In the genomic region with DNA sequence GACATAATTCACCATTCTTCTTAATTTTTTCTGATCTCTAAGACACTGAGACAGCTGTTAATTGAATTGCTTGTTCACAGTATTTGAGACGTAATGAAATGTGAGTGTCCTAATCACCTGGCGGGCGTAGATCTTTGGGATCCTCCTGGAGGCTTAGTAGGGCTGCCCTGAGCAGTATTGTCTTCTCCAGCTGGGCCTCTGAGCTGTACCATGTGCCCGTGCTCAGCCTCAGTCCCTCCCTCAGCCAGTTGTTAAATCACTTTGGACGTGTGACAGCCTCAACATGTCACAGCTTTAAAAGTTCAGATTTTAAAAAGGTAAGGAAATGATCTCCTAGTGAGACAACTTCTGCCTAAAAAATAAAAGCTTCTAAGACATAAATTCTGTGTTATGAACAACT, we compare ENCODE assay signal across 10 cellular contexts. TPM values are rescaled to one million over a fixed set of nuclear protein-coding genes. Genes with fewer than 3 reads are reported as not detected.
DNase-seq lines count a peak whose midpoint lies in the region; ATAC-seq and TF ChIP-seq lines count a peak whose summit lies in the region.
"Had no signal": no experiment of that assay in that cellular context is flagged by ENCODE, and none has a peak within 500 bp of the region (broad histone marks: within the 10 kb centered on the region; RNA-seq: fewer than 3 reads in every experiment).

No MANE protein-coding gene starts in this region.

- no TSS peak for BruUV-seq in PC-9 (replicated peaks; lab: Mats Ljungman, UMichigan)

- TF ChIP-seq POLR2A in stomach (IDR thresholded peaks at IDR 0.05) = no peak
- TF ChIP-seq POLR2A in body of pancreas (IDR thresholded peaks at IDR 0.05) = no peak

- intact Hi-C loops in ascending aorta (cut with DNase I) (no loop called here), stomach (cut with DNase I; ENCODE audit: low total_unique reads) (no loop called here), body of pancreas (cut with DNase I) (no loop called here), PC-9 (cut with micrococcal nuclease; ENCODE audit: unreplicated experiment) (no loop called here)

- peak in 1 of 2 experiments; percentile 24 for DNase-seq in HL-60 (ENCODE audit: low read depth in 1 of 2, low spot score in 1 of 2)
- DNase-seq in ascending aorta (ENCODE audit: low spot score in 2 of 2) = no peak
- no peak for DNase-seq in hepatocyte (ENCODE audit: low spot score)
- no peak for DNase-seq in stomach
- DNase-seq in body of pancreas = no peak
- no peak for DNase-seq in PC-9
- DNase-seq in NCI-H2107 treated with DMSO at 0.1 percent for 48 hours (lab: John Stamatoyannopoulos, UW; ENCODE audit: unreplicated experiment) = no peak
- DNase-seq: activated T-cell treated with anti-CD3 and anti-CD28 coated beads, Interleukin-2, amount 50 U/mL, for 1 hour; occipital lobe had no signal

- H3K9me3 ChIP-seq in ascending aorta = no peaks in the 10 kb centered on the region
- no peaks in the 10 kb centered on the region for H3K9me3 ChIP-seq in hepatocyte (ENCODE audit: low read depth)
- H3K9me3 ChIP-seq in stomach = no peaks in the 10 kb centered on the region
- H3K9me3 ChIP-seq in body of pancreas = no peaks in the 10 kb centered on the region
- no peaks in the 10 kb centered on the region for H3K9me3 ChIP-seq in PC-9 (ENCODE audit: insufficient read depth, low read depth)

- POLR2A ChIA-PET in PC-9 (lab: Charles Lee; ENCODE audit: unreplicated experiment) = no interaction called here

- H4K20me1 ChIP-seq in hepatocyte (ENCODE audit: insufficient read depth, poor library complexity, severe bottlenecking) = peaks cover 56% of the 10 kb centered on the region
- H4K20me1 ChIP-seq in PC-9 (ENCODE audit: insufficient read depth) = no peaks in the 10 kb centered on the region; the same call in 1 of the 2 replicates

- ATAC-seq in body of pancreas = no peak
- ATAC-seq in HG03280 (IDR thresholded peaks at IDR 0.05; ENCODE audit: unreplicated experiment) = no peak

- H3K4me3 ChIP-seq in HL-60 (replicated peaks; ENCODE audit: insufficient read depth, low read length) = no peak overlapping the region
- H3K4me3 ChIP-seq in ascending aorta = no peak overlapping the region
- no peak overlapping the region for H3K4me3 ChIP-seq in hepatocyte
- H3K4me3 ChIP-seq in stomach = no peak overlapping the region
- H3K4me3 ChIP-seq in body of pancreas = no peak overlapping the region
- H3K4me3 ChIP-seq in PC-9 = no peak overlapping the region

- H3K36me3 ChIP-seq in ascending aorta = no peaks in the 10 kb centered on the region
- H3K36me3 ChIP-seq in hepatocyte (replicated peaks; ENCODE audit: insufficient read depth, low read depth) = no peaks in the 10 kb centered on the region
- H3K36me3 ChIP-seq in stomach = no peaks in the 10 kb centered on the region
- no peaks in the 10 kb centered on the region for H3K36me3 ChIP-seq in body of pancreas (replicated peaks in 1 of 2; ENCODE audit: insufficient read depth in 1 of 2, low read depth in 2 of 2)
- H3K36me3 ChIP-seq in PC-9 (ENCODE audit: low read depth) = no peaks in the 10 kb centered on the region

- CTCF ChIA-PET in PC-9 (lab: Charles Lee) = no interaction called here

- H3F3A ChIP-seq in PC-9 (ENCODE audit: insufficient read depth, low read depth) = peaks cover 4% of the 10 kb centered on the region; the same call in 1 of the 2 replicates

- TF ChIP-seq CTCF in HL-60 (IDR thresholded peaks at IDR 0.05; ENCODE audit: insufficient read depth, low read length) (no peak), ascending aorta (IDR thresholded peaks at IDR 0.05) (no peak), hepatocyte (IDR thresholded peaks at IDR 0.05; ENCODE audit: poor library complexity) (no peak), stomach (IDR thresholded peaks at IDR 0.05) (no peak), body of pancreas (IDR thresholded peaks at IDR 0.05) (no peak), PC-9 (conservative IDR thresholded peaks at IDR 0.05) (no peak)

- H3K9me2 ChIP-seq in hepatocyte (replicated peaks; ENCODE audit: insufficient read depth) (no peaks in the 10 kb centered on the region), PC-9 (ENCODE audit: insufficient read depth) (no peaks in the 10 kb centered on the region)

- H3K27ac ChIP-seq in HL-60 (replicated peaks) = peak overlapping the region; percentile 77
- H3K27ac ChIP-seq in ascending aorta = peak overlapping the region; percentile 23 to 29
- peak overlapping the region; percentile 54 for H3K27ac ChIP-seq in hepatocyte
- peak overlapping the region; percentile 15 to 60 (median 28) for H3K27ac ChIP-seq in stomach
- peak overlapping the region in 1 of 4 donors; percentile 8 for H3K27ac ChIP-seq in body of pancreas
- H3K27ac ChIP-seq in PC-9 = no peak overlapping the region

- H3K27me3 ChIP-seq in HL-60 (ENCODE audit: insufficient read depth, poor library complexity, severe bottlenecking) = no peaks in the 10 kb centered on the region
- H3K27me3 ChIP-seq in ascending aorta = no peaks in the 10 kb centered on the region
- no peaks in the 10 kb centered on the region for H3K27me3 ChIP-seq in hepatocyte
- no peaks in the 10 kb centered on the region for H3K27me3 ChIP-seq in stomach
- no peaks in the 10 kb centered on the region for H3K27me3 ChIP-seq in body of pancreas
- H3K27me3 ChIP-seq in PC-9 (ENCODE audit: insufficient read depth, low read depth) = no peaks in the 10 kb centered on the region

- H3K79me2 ChIP-seq in hepatocyte = peaks cover 96% of the 10 kb centered on the region
- peaks cover 91% of the 10 kb centered on the region for H3K79me2 ChIP-seq in PC-9 (ENCODE audit: low read depth)

- WGBS in hepatocyte (ENCODE audit: low lambda C conversion rate, missing lambda C conversion rate) = 66% methylated on average over 5 of the region's 5 CpGs
- 52 to 59% (median 55%) methylated on average over 5 of the region's 5 CpGs for WGBS in stomach, 5 donors
- 55 to 70% methylated on average over 5 of the region's 5 CpGs for WGBS in body of pancreas, 2 donors

- H2AFZ ChIP-seq in hepatocyte = no peak overlapping the region
- no peak overlapping the region for H2AFZ ChIP-seq in PC-9

- H3K4me2 ChIP-seq in hepatocyte (peak overlapping the region; percentile 23), PC-9 (no peak overlapping the region)

- H3K4me1 ChIP-seq in ascending aorta (peaks cover 0 to 39% of the 10 kb centered on the region in 2 donors), hepatocyte (ENCODE audit: insufficient read depth) (peaks cover 25% of the 10 kb centered on the region), stomach (peaks cover 41 to 67% (median 49%) of the 10 kb centered on the region in 4 donors), body of pancreas (peaks cover 53% of the 10 kb centered on the region), PC-9 (replicated peaks; ENCODE audit: insufficient read depth) (peaks cover 7% of the 10 kb centered on the region)

- no peak for TF ChIP-seq EP300 in stomach (IDR thresholded peaks at IDR 0.05)

RNA-seq across cellular contexts. Expression of a gene that starts 35.5 kb away (rescaled TPM):
- total RNA-seq in ascending aorta (151 TPM), hepatocyte (21.7 and 42.9 TPM in 2 replicates), stomach (100 to 1,000 TPM in 1 of 5 donors, 10 to 100 TPM in 4; 40.3 to 131 (median 73.7) TPM), body of pancreas (10 to 100 TPM; 34.8 to 55.7 TPM), PC-9 (2021) (71.3 and 78.9 TPM in 2 replicates)
- polyA plus RNA-seq in hepatocyte (10.8 and 14.4 TPM in 2 replicates), stomach (1 to 10 TPM; 2.3 to 4.8 (median 3.0) TPM)
